32 cellular contexts compared by ENCODE assay signal in genomic region chr5:112381521-112381920, GRCh38. TPM values are rescaled to one million over a fixed set of nuclear protein-coding genes. Genes with fewer than 3 reads are reported as not detected.
"Had no signal": no experiment of that assay in that cellular context is flagged by ENCODE, and none has a peak within 500 bp of the region (broad histone marks: within the 10 kb centered on the region; RNA-seq: fewer than 3 reads in every experiment).

No MANE protein-coding gene starts in this region.

- H3K9me3 ChIP-seq: MG63, SJCRH30 had no signal

- ATAC-seq: activated CD8-positive, alpha-beta T cell treated with anti-CD3 and anti-CD28 coated beads for 36 hours; activated naive CD4-positive, alpha-beta T cell treated with anti-CD3 and anti-CD28 coated beads, Interleukin-2, amount 50 U/mL, for 72 hours; activated T-cell treated with anti-CD3 and anti-CD28 coated beads, Interleukin-2, amount 50 U/mL, for 4 hours had no signal

- DNase-seq: activated CD4-positive, alpha-beta T cell treated with anti-CD3 and anti-CD28 coated beads for 1 hour; activated CD4-positive, alpha-beta T cell treated with anti-CD3 and anti-CD28 coated beads, Interleukin-2, amount 10 ng/mL, durations not matched to agents 24 days and 14 days; activated CD4-positive, alpha-beta T cell treated with anti-CD3 and anti-CD28 coated beads, Interleukin-2, amount 50 U/mL, for 4 hours; activated CD4-positive, CD25-positive, alpha-beta regulatory T cell; activated CD8-positive, alpha-beta T cell treated with anti-CD3 and anti-CD28 coated beads for 36 hours; activated gamma-delta T cell treated with Interleukin-2 at 50 U/mL for 16 hours; activated naive CD4-positive, alpha-beta T cell treated with anti-CD3 and anti-CD28 coated beads for 36 hours; activated T-cell treated with anti-CD3 and anti-CD28 coated beads, Interleukin-2, amount 50 U/mL, for 4 hours; anterior cingulate cortex; central memory CD4-positive, alpha-beta T cell; Kasumi-1; KG1; MG63; NCI-H1048; NCI-H1105 treated with DMSO at 0.1 percent for 48 hours; NCI-H1436; NCI-H1694; NCI-H1930; NCI-H2081 treated with DMSO at 0.1 percent for 48 hours; NCI-H226; NCI-H446 treated with DMSO at 0.1 percent for 48 hours; NCI-H524; NCI-H69; NCI-H82; SHP77; SJCRH30; T1000; WERI-Rb-1 had no signal

- H3K27ac ChIP-seq: RWPE1, SJCRH30, SK-N-MC, WERI-Rb-1 had no signal

- H3K36me3 ChIP-seq: MG63, SJCRH30, WERI-Rb-1 had no signal

- H3K27me3 ChIP-seq: SJCRH30 had no signal

- H3K4me3 ChIP-seq: MG63, SJCRH30, SK-N-MC had no signal

RNA-seq across cellular contexts. Expression of gene EPB41L4A, which starts 37.6 kb away (rescaled TPM):
- total RNA-seq: activated CD4-positive, alpha-beta T cell treated with anti-CD3 and anti-CD28 coated beads, Interleukin-2, amount 10 ng/mL, durations not matched to agents 24 days and 14 days; activated naive CD4-positive, alpha-beta T cell treated with anti-CD3 and anti-CD28 coated beads for 36 hours; activated T-helper 1 cell treated with anti-CD3 and anti-CD28 coated beads, Interleukin-12 subunit alpha, Interleukin-12 subunit beta, Interleukin-2, Interleukin-4 antibody, amounts not matched to agents 30 ng/mL and 10 ng/mL and 1 ng/mL, durations not matched to agents 14 hours and 24 hours and 36 hours had no signal
